In genomic region chrX:105725228-105725627, GRCh38 we compare ENCODE assay signal across 18 cellular contexts.
"Had no signal": no experiment of that assay in that cellular context is flagged by ENCODE, and none has a peak within 500 bp of the region (broad histone marks: within the 10 kb centered on the region; RNA-seq: fewer than 3 reads in every experiment).

No MANE protein-coding gene starts in this region.

- H3K27ac ChIP-seq: epithelial cell of prostate, gastrocnemius medialis, left lung, prostate gland, tibial nerve had no signal

- H3K4me3 ChIP-seq: gastrocnemius medialis, left lung, prostate gland, tibial nerve had no signal

- H3K36me3 ChIP-seq: gastrocnemius medialis, left lung, prostate gland, tibial nerve had no signal

- DNase-seq: activated CD4-positive, alpha-beta T cell treated with anti-CD3 and anti-CD28 coated beads, Interleukin-2, amount 50 U/mL, for 4 hours; activated CD4-positive, CD25-positive, alpha-beta regulatory T cell treated with anti-CD3 and anti-CD28 coated beads, Interleukin-2, amount 50 U/mL, for 72 hours; activated CD8-positive, alpha-beta memory T cell treated with anti-CD3 and anti-CD28 coated beads, Interleukin-2, amount 10 ng/mL, durations not matched to agents 7 days and 5 days; activated effector memory CD4-positive, alpha-beta T cell treated with Interleukin-2 at 50 U/mL for 16 hours; activated T-cell treated with anti-CD3 and anti-CD28 coated beads, Interleukin-2, amount 50 U/mL, for 24 hours; amniotic stem cell; effector memory CD8-positive, alpha-beta T cell; gastrocnemius medialis; islet precursor cell; left lung; mesenchymal stem cell; nephron progenitor cell; stimulated activated CD4-positive, alpha-beta T cell treated with anti-CD3 and anti-CD28 coated beads, Interleukin-2, amount 100 ng/mL, for 24 hours; stimulated activated naive B cell treated with anti-CD40 and anti-IgM and Interleukin-4, amounts not matched to agents 10 μg/mL and 1 μg/mL and 100 μg/mL, for 72 hours had no signal

- H3K9me3 ChIP-seq: gastrocnemius medialis, left lung, prostate gland, tibial nerve had no signal

- H3K4me1 ChIP-seq: gastrocnemius medialis, left lung, prostate gland, tibial nerve had no signal

- ATAC-seq: activated CD8-positive, alpha-beta memory T cell treated with anti-CD3 and anti-CD28 coated beads, Interleukin-2, amount 10 ng/mL, durations not matched to agents 7 days and 5 days; effector memory CD8-positive, alpha-beta T cell; gastrocnemius medialis; left lung; sciatic nerve; stimulated activated naive B cell treated with anti-CD40 and anti-IgM and Interleukin-4, amounts not matched to agents 10 μg/mL and 1 μg/mL and 100 μg/mL, for 72 hours had no signal

- H3K27me3 ChIP-seq: tibial nerve had no signal
